ENCODE assay signal across 2 cellular contexts in the genomic region with DNA sequence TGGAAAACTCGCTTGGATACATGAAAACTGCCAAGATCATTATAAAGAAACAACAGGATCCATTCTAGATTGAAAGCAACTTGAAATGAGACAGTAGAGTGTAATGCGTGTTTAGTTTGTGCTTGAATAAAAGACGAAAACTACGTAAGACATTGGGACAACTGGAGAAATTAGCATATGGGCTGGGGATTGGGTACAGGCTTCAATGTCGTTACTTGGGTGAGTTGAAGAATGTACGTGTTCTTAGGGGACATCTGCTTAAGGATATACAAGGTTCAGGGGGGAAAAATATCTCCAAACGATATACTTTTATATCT.
TF ChIP-seq lines count a peak whose summit lies in the region.

No MANE protein-coding gene starts in this region.

TF ChIP-seq in HCT116, 20 proteins besides CTCF, POLR2A, EP300 and RAD21:
- TF ChIP-seq ZFX (IDR thresholded peaks at IDR 0.05) = no peak
- no peak for TF ChIP-seq YY1 (IDR thresholded peaks at IDR 0.05; ENCODE audit: extremely low read depth, insufficient replicate concordance, low read depth, low read length)
- TF ChIP-seq, protein P1, sequence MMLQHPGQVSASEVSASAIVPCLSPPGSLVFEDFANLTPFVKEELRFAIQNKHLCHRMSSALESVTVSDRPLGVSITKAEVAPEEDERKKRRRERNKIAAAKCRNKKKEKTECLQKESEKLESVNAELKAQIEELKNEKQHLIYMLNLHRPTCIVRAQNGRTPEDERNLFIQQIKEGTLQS (IDR thresholded peaks at IDR 0.05) = no peak
- TF ChIP-seq POLR2AphosphoS5 (IDR thresholded peaks at IDR 0.05; ENCODE audit: low read depth, low read length) = no peak
- no peak for TF ChIP-seq ELF1 (IDR thresholded peaks at IDR 0.05; ENCODE audit: borderline replicate concordance, low read depth)
- TF ChIP-seq, protein P2, sequence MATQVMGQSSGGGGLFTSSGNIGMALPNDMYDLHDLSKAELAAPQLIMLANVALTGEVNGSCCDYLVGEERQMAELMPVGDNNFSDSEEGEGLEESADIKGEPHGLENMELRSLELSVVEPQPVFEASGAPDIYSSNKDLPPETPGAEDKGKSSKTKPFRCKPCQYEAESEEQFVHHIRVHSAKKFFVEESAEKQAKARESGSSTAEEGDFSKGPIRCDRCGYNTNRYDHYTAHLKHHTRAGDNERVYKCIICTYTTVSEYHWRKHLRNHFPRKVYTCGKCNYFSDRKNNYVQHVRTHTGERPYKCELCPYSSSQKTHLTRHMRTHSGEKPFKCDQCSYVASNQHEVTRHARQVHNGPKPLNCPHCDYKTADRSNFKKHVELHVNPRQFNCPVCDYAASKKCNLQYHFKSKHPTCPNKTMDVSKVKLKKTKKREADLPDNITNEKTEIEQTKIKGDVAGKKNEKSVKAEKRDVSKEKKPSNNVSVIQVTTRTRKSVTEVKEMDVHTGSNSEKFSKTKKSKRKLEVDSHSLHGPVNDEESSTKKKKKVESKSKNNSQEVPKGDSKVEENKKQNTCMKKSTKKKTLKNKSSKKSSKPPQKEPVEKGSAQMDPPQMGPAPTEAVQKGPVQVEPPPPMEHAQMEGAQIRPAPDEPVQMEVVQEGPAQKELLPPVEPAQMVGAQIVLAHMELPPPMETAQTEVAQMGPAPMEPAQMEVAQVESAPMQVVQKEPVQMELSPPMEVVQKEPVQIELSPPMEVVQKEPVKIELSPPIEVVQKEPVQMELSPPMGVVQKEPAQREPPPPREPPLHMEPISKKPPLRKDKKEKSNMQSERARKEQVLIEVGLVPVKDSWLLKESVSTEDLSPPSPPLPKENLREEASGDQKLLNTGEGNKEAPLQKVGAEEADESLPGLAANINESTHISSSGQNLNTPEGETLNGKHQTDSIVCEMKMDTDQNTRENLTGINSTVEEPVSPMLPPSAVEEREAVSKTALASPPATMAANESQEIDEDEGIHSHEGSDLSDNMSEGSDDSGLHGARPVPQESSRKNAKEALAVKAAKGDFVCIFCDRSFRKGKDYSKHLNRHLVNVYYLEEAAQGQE (IDR thresholded peaks at IDR 0.05; ENCODE audit: low read depth) = no peak
- TF ChIP-seq SIN3A (IDR thresholded peaks at IDR 0.05; ENCODE audit: low read depth) = no peak
- no peak for TF ChIP-seq CBX3 (IDR thresholded peaks at IDR 0.05; ENCODE audit: low read depth)
- no peak for TF ChIP-seq EGR1 (IDR thresholded peaks at IDR 0.05; ENCODE audit: low read depth)
- no peak for TF ChIP-seq SP1 (IDR thresholded peaks at IDR 0.05; ENCODE audit: low read depth)
- TF ChIP-seq TCF7L2 (IDR thresholded peaks at IDR 0.05; ENCODE audit: borderline replicate concordance, extremely low read depth, insufficient read depth, insufficient read length) = no peak
- TF ChIP-seq SRF (IDR thresholded peaks at IDR 0.05; ENCODE audit: low read depth) = no peak
- TF ChIP-seq FOSL1 (IDR thresholded peaks at IDR 0.05; ENCODE audit: low read depth) = no peak
- no peak for TF ChIP-seq EZH2phosphoT487 (IDR thresholded peaks at IDR 0.05; ENCODE audit: borderline replicate concordance)
- no peak for TF ChIP-seq EZH2 (IDR thresholded peaks at IDR 0.05)
- TF ChIP-seq, protein P3, sequence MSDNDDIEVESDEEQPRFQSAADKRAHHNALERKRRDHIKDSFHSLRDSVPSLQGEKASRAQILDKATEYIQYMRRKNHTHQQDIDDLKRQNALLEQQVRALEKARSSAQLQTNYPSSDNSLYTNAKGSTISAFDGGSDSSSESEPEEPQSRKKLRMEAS (IDR thresholded peaks at IDR 0.05) = no peak
- TF ChIP-seq ZNF274 (IDR thresholded peaks at IDR 0.05; ENCODE audit: low read depth, low read length) = no peak
- no peak for TF ChIP-seq CEBPB (IDR thresholded peaks at IDR 0.05; ENCODE audit: low read depth)
TF ChIP-seq in HCT116: peak in this region for 0.

TF ChIP-seq in K562, 482 proteins besides CTCF, POLR2A, EP300 and RAD21:
- TF ChIP-seq, protein P4, sequence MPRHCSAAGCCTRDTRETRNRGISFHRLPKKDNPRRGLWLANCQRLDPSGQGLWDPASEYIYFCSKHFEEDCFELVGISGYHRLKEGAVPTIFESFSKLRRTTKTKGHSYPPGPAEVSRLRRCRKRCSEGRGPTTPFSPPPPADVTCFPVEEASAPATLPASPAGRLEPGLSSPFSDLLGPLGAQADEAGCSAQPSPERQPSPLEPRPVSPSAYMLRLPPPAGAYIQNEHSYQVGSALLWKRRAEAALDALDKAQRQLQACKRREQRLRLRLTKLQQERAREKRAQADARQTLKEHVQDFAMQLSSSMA (CRISPR knock-in tag; IDR thresholded peaks at IDR 0.05) = no peak
- 0 out of 2 replicates have a peak, but pooled peaks have one; percentile 13 for TF ChIP-seq MXI1 (IDR thresholded peaks at IDR 0.05; ENCODE audit: low read depth, low read length)
- 0 out of 2 replicates have a peak, but pooled peaks have one; percentile 9 for TF ChIP-seq NBN (IDR thresholded peaks at IDR 0.05; ENCODE audit: low read depth)
- TF ChIP-seq, protein P5, sequence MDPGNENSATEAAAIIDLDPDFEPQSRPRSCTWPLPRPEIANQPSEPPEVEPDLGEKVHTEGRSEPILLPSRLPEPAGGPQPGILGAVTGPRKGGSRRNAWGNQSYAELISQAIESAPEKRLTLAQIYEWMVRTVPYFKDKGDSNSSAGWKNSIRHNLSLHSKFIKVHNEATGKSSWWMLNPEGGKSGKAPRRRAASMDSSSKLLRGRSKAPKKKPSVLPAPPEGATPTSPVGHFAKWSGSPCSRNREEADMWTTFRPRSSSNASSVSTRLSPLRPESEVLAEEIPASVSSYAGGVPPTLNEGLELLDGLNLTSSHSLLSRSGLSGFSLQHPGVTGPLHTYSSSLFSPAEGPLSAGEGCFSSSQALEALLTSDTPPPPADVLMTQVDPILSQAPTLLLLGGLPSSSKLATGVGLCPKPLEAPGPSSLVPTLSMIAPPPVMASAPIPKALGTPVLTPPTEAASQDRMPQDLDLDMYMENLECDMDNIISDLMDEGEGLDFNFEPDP (CRISPR knock-in tag; IDR thresholded peaks at IDR 0.05) = no peak
- TF ChIP-seq RFX1 (IDR thresholded peaks at IDR 0.05) = 0 out of 2 replicates have a peak, but pooled peaks have one; percentile 13
- no peak for TF ChIP-seq IRF2 (CRISPR knock-in tag; IDR thresholded peaks at IDR 0.05)
- peak; percentile 7; the same call in 1 of the 2 replicates for TF ChIP-seq FOSL1 (tag; conservative IDR thresholded peaks at IDR 0.05)
- TF ChIP-seq ARNT (IDR thresholded peaks at IDR 0.05) = 0 out of 4 replicates have a peak, but pooled peaks of 1 of the 2 experiments have one; percentile 27
- TF ChIP-seq GTF2E2 (tag; IDR thresholded peaks at IDR 0.05) = peak; percentile 90
